9 cellular contexts compared by ENCODE assay signal in the genomic region with DNA sequence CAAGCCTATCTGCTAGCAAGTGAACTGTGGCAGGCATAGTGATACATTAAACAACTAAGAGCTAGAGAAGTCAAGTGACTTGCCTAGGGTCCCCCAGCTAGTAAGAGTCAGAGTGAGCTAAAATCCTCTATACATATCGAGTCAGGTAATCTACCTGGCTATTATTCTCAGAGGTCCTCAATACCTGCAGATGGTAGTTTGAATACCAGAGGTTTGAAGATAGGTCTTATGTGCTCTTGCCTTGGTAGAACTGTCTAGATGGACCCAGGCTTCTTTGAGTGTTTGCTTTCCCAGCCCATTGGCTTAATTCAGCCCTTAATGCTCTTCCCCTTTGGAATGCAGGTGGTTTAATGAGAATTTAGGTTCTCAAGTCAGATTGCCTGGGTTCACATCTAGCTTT. TPM values are rescaled to one million over a fixed set of nuclear protein-coding genes. Genes with fewer than 3 reads are reported as not detected.
DNase-seq lines count a peak whose midpoint lies in the region; ATAC-seq, FAIRE-seq and TF ChIP-seq lines count a peak whose summit lies in the region.
"Had no signal": no experiment of that assay in that cellular context is flagged by ENCODE, and none has a peak within 500 bp of the region (broad histone marks: within the 10 kb centered on the region; RNA-seq: fewer than 3 reads in every experiment).

No MANE protein-coding gene starts in this region.

- H3K4me1 ChIP-seq in CD8-positive, alpha-beta T cell (ENCODE audit: insufficient read depth, low read length): peaks cover 14% of the 10 kb centered on the region
- peaks cover 30% of the 10 kb centered on the region for H3K4me1 ChIP-seq in Karpas-422 (ENCODE audit: low read length)
- H3K4me1 ChIP-seq in K562 (replicated peaks in 1 of 2; ENCODE audit: control insufficient read depth in 2 of 2, insufficient read depth in 2 of 2, low read length in 2 of 2): peaks cover 13% of the 10 kb centered on the region in 2 experiments; a peak in 3 of 5 replicates

- no TSS peak for BruUV-seq in K562 (replicated peaks; lab: Mats Ljungman, UMichigan)

- intact Hi-C loops in CD8-positive, alpha-beta T cell (cut with DNase I, micrococcal nuclease): loop anchor here (1.0 to 5.0 kb wide), 12 partner anchors 52 to 1229 kb away; a partner anchor contains a TSS
- intact Hi-C loops in K562 (cut with micrococcal nuclease): loop anchor here (1.0 kb wide), 1 partner anchor 411 kb away; a partner anchor contains a TSS
- intact Hi-C loops in natural killer cell (cut with micrococcal nuclease): loop anchor here (5.0 kb wide), 2 partner anchors 74 to 199 kb away; a partner anchor contains a TSS

- TF ChIP-seq EP300 in K562 (IDR thresholded peaks at IDR 0.05; ENCODE audit: low read length): no peak

- in situ Hi-C loops in K562 (cut with MboI): no loop called here

- no peak for TF ChIP-seq RAD21 in K562 (CRISPR knock-in tag; conservative IDR thresholded peaks at IDR 0.05 in 1 of 2, IDR thresholded peaks at IDR 0.05 in 1 of 2)

- H3K9ac ChIP-seq in Karpas-422 (ENCODE audit: low read length) (peak overlapping the region; percentile 92), K562 (ENCODE audit: insufficient read depth in 1 of 2, low read depth in 2 of 2, low read length in 2 of 2) (peak overlapping the region in 1 of 2 experiments; percentile 94; a peak in 1 of 4 replicates)

- no peak for FAIRE-seq in K562 (lab: Jason Lieb, UNC)

- H3K4me3 ChIP-seq in CD8-positive, alpha-beta T cell (ENCODE audit: low read depth, low read length): no peak overlapping the region
- H3K4me3 ChIP-seq in Karpas-422 (ENCODE audit: low read length) (peak overlapping the region; percentile 91; the same call in 1 of the 2 replicates), K562 (peak overlapping the region; percentile 72; the same call in 1 of the 2 replicates)

- CTCF ChIA-PET in CD8-positive, alpha-beta T cell (lab: Charles Lee): interaction anchor here (0.9 to 1.2 kb wide), 2 partner anchors 76 to 80 kb away, joined by 3 to 5 read pairs; no protein-coding TSS in a partner anchor
- CTCF ChIA-PET in K562 (lab: Yijun Ruan, JAX; ENCODE audit: low intra/inter-chr PET ratio): no interaction called here

- H3K4me1 Mint-ChIP-seq in CD8-positive, alpha-beta T cell (ENCODE audit: low read depth): peaks cover 27% of the 10 kb centered on the region
- H3K4me1 Mint-ChIP-seq in natural killer cell: peaks cover 9 to 15% of the 10 kb centered on the region in 2 donors

- POLR2A ChIA-PET in CD8-positive, alpha-beta T cell (lab: Charles Lee): interaction anchor here (0.8 kb wide), 1 partner anchor 39 kb away, joined by 4 read pairs; no protein-coding TSS in a partner anchor
- POLR2A ChIA-PET in K562 (lab: Yijun Ruan, JAX): interaction anchor here (2.3 kb wide), 1 partner anchor 9 kb away, joined by 20 read pairs; no protein-coding TSS in a partner anchor

- no peaks in the 10 kb centered on the region for H3K9me3 Mint-ChIP-seq in CD8-positive, alpha-beta T cell
- H3K9me3 Mint-ChIP-seq in natural killer cell: no peaks in the 10 kb centered on the region

- 90% methylated on average over 1 of the region's 1 CpG for WGBS in K562 (ENCODE audit: insufficient coverage, low coverage, missing lambda C conversion rate)

- H3K9me1 ChIP-seq in K562 (ENCODE audit: control insufficient read depth, insufficient read depth, low read length): no peaks in the 10 kb centered on the region

- H3K27me3 Mint-ChIP-seq in CD8-positive, alpha-beta T cell (ENCODE audit: low read depth): no peaks in the 10 kb centered on the region
- no peaks in the 10 kb centered on the region for H3K27me3 Mint-ChIP-seq in natural killer cell (ENCODE audit: low read depth in 2 of 2)

- no peaks in the 10 kb centered on the region for H3K9me3 ChIP-seq in CD8-positive, alpha-beta T cell (ENCODE audit: low read length)
- H3K9me3 ChIP-seq in Karpas-422 (ENCODE audit: low read length): no peaks in the 10 kb centered on the region
- H3K9me3 ChIP-seq in K562 (replicated peaks; ENCODE audit: control insufficient read depth, insufficient read depth, low read depth, low read length): no peaks in the 10 kb centered on the region

- H3K27ac Mint-ChIP-seq in CD8-positive, alpha-beta T cell: peak overlapping the region; percentile 89
- H3K27ac Mint-ChIP-seq in natural killer cell: peak overlapping the region; percentile 77 to 92

- H2AFZ ChIP-seq in Karpas-422 (ENCODE audit: low read length): no peak overlapping the region
- H2AFZ ChIP-seq in K562 (ENCODE audit: low read depth, low read length): no peak overlapping the region

- H3K4me3 Mint-ChIP-seq in CD8-positive, alpha-beta T cell: peak overlapping the region; percentile 89
- peak overlapping the region; percentile 92 for H3K4me3 Mint-ChIP-seq in natural killer cell

- peaks cover 9% of the 10 kb centered on the region for H3K36me3 ChIP-seq in CD8-positive, alpha-beta T cell (ENCODE audit: insufficient read depth, low read length)
- peaks cover 2% of the 10 kb centered on the region; the same call in 1 of the 2 replicates for H3K36me3 ChIP-seq in Karpas-422 (ENCODE audit: insufficient read depth, low read length)
- peaks cover 41% of the 10 kb centered on the region for H3K36me3 ChIP-seq in K562 (ENCODE audit: control insufficient read depth, insufficient read depth, low read length)

- H3K36me3 Mint-ChIP-seq in CD8-positive, alpha-beta T cell: peaks cover 19% of the 10 kb centered on the region
- no peaks in the 10 kb centered on the region for H3K36me3 Mint-ChIP-seq in natural killer cell

- no peak for ATAC-seq in CD8-positive, alpha-beta T cell
- ATAC-seq in K562 (no peak), natural killer cell (no peak), GM18502 (IDR thresholded peaks at IDR 0.05; ENCODE audit: poor library complexity, unreplicated experiment) (no peak)

- no peak overlapping the region for H3K27ac ChIP-seq in CD8-positive, alpha-beta T cell (ENCODE audit: low read depth, low read length)
- H3K27ac ChIP-seq in Karpas-422 (ENCODE audit: low read length) (no peak overlapping the region), K562 (ENCODE audit: extremely low read depth, low read depth, low read length) (peak overlapping the region; percentile 93; the same call in 1 of the 3 replicates)

- TF ChIP-seq CTCF in CD8-positive, alpha-beta T cell (IDR thresholded peaks at IDR 0.05): no peak
- TF ChIP-seq CTCF in K562 (IDR thresholded peaks at IDR 0.05 in 2 of 3, conservative IDR thresholded peaks at IDR 0.05 in 1 of 3; ENCODE audit: insufficient read depth in 2 of 3, low read depth in 1 of 3, low read length in 3 of 3): no peak
- TF ChIP-seq CTCF in natural killer cell (IDR thresholded peaks at IDR 0.05): no peak

- H3K27me3 ChIP-seq in CD8-positive, alpha-beta T cell (ENCODE audit: insufficient read depth, low read length): no peaks in the 10 kb centered on the region
- H3K27me3 ChIP-seq in Karpas-422 (ENCODE audit: low read length) (no peaks in the 10 kb centered on the region), K562 (ENCODE audit: control insufficient read depth in 2 of 2, insufficient read depth in 2 of 2, low read length in 2 of 2) (no peaks in the 10 kb centered on the region)

- H3K4me2 ChIP-seq in Karpas-422 (ENCODE audit: low read depth, low read length, poor library complexity, severe bottlenecking): peak overlapping the region; percentile 90
- peak overlapping the region; percentile 93 for H3K4me2 ChIP-seq in K562 (ENCODE audit: insufficient read depth, low read length)

- TF ChIP-seq POLR2A in K562 (conservative IDR thresholded peaks at IDR 0.05): no peak

- H4K20me1 ChIP-seq in Karpas-422 (ENCODE audit: insufficient read depth, low read depth, low read length) (no peaks in the 10 kb centered on the region), K562 (replicated peaks; ENCODE audit: control insufficient read depth, insufficient read depth, low read length) (no peaks in the 10 kb centered on the region; the same call in 1 of the 2 replicates)

- H3K9me2 ChIP-seq in Karpas-422 (replicated peaks; ENCODE audit: insufficient read depth, low read length): no peaks in the 10 kb centered on the region

- peaks cover 17% of the 10 kb centered on the region for H3K79me2 ChIP-seq in Karpas-422 (ENCODE audit: low read length)
- H3K79me2 ChIP-seq in K562 (ENCODE audit: control insufficient read depth, insufficient read depth, low read length): peaks cover 12% of the 10 kb centered on the region

- DNase-seq in CD8-positive, alpha-beta T cell: no peak
- DNase-seq in Karpas-422: no peak
- no peak for DNase-seq in K562 (ENCODE audit: extremely low read depth in 1 of 4, low spot score in 3 of 4)
- no peak for DNase-seq in natural killer cell
- no peak for DNase-seq in NCI-H2227 treated with DMSO at 0.1 percent for 48 hours (lab: John Stamatoyannopoulos, UW)
- DNase-seq in A172 (ENCODE audit: low spot score): no peak
- DNase-seq in germinal center (ENCODE audit: low spot score): no peak

RNA-seq across cellular contexts. Expression of a gene that starts 1.1 kb away (rescaled TPM):
- 100 to 1,000 TPM; 149 TPM for total RNA-seq in CD8-positive, alpha-beta T cell
- 242 and 305 TPM in 2 replicates for total RNA-seq in Karpas-422 (2014; rRNA removed; shearing (Covaris generic); ENCODE audit: low replicate concordance)
- 211 and 424 TPM in 2 replicates for total RNA-seq in K562 (2011; cell fraction: chromatin; rRNA removed; ENCODE audit: low replicate concordance)
- 454 and 514 TPM in 2 replicates for total RNA-seq in K562 (2011; cell fraction: nucleolus; rRNA removed)
- total RNA-seq in K562 (2011; cell fraction: nucleoplasm; rRNA removed): 377 and 412 TPM in 2 replicates
- total RNA-seq in K562 (2014; rRNA removed): 121 and 137 TPM in 2 replicates
- 117 and 147 TPM in 2 replicates for total RNA-seq in K562 (2014; rRNA removed; fragmentation: Illumina TruSeq; extraction: Trizol)
- total RNA-seq in K562 (2015; rRNA removed; fragmentation: Illumina TruSeq; extraction: Trizol): 155 and 160 TPM in 2 replicates
- total RNA-seq in K562 (2021): 176 and 184 TPM in 2 replicates
- polyA plus RNA-seq in K562 (2011; rRNA removed): 261 and 327 TPM in 2 replicates
- 343 and 366 TPM in 2 replicates for polyA plus RNA-seq in K562 (2011; cell fraction: cytosol; rRNA removed)
- polyA plus RNA-seq in K562 (2011; cell fraction: nucleus; rRNA removed): 397 and 401 TPM in 2 replicates
- 276 and 358 TPM in 2 replicates for polyA plus RNA-seq in K562 (2012)
- 201 and 212 TPM in 2 replicates for polyA plus RNA-seq in K562 (2014; fragmentation: Illumina TruSeq; extraction: Trizol)
- 100 to 1,000 TPM; 243 to 278 TPM for polyA plus RNA-seq in K562 (2014; fragmentation: Nextera tagmentation; extraction: Ambion mirVana)
- 153 TPM in 2 replicates for polyA plus RNA-seq in K562 (2014; rRNA removed)
- 239 and 263 TPM in 2 replicates for polyA minus RNA-seq in K562 (2011; rRNA and poly(A)+ RNA removed)
- polyA minus RNA-seq in K562 (2011; cell fraction: cytosol; rRNA and poly(A)+ RNA removed): 86.8 and 91.6 TPM in 2 replicates
- 43.9 and 62.1 TPM in 2 replicates for polyA minus RNA-seq in K562 (2011; cell fraction: nucleus; rRNA and poly(A)+ RNA removed)
- total RNA-seq in natural killer cell: 100 to 1,000 TPM; 128 to 130 (median 129) TPM
- total RNA-seq in A172 (2014; rRNA removed; shearing (Covaris generic)): 258 TPM in 2 replicates

RNA-seq across cellular contexts. Expression of a gene that starts 13.5 kb away (rescaled TPM):
- total RNA-seq in CD8-positive, alpha-beta T cell: not detected
- total RNA-seq in Karpas-422 (2014; rRNA removed; shearing (Covaris generic); ENCODE audit: low replicate concordance): not detected in 2 replicates
- total RNA-seq in K562 (2011; cell fraction: chromatin; rRNA removed; ENCODE audit: low replicate concordance): not detected in 2 replicates
- not detected in 2 replicates for total RNA-seq in K562 (2011; cell fraction: nucleolus; rRNA removed)
- total RNA-seq in K562 (2011; cell fraction: nucleoplasm; rRNA removed): not detected in 2 replicates
- total RNA-seq in K562 (2014; rRNA removed) (not detected in 2 replicates), K562 (2014; rRNA removed; fragmentation: Illumina TruSeq; extraction: Trizol) (not detected in 2 replicates), K562 (2015; rRNA removed; fragmentation: Illumina TruSeq; extraction: Trizol) (not detected in 2 replicates), K562 (2021) (not detected in 2 replicates), natural killer cell (not detected)
- polyA plus RNA-seq in K562 (2011; rRNA removed) (not detected in 2 replicates), K562 (2014; fragmentation: Illumina TruSeq; extraction: Trizol) (not detected in 2 replicates), K562 (2014; fragmentation: Nextera tagmentation; extraction: Ambion mirVana) (not detected), K562 (2014; rRNA removed) (not detected in 2 replicates)
- not detected in 2 replicates for polyA plus RNA-seq in K562 (2011; cell fraction: cytosol; rRNA removed)
- not detected in 2 replicates for polyA plus RNA-seq in K562 (2011; cell fraction: nucleus; rRNA removed)
- polyA plus RNA-seq in K562 (2012): not detected in 2 replicates
- polyA minus RNA-seq in K562 (2011; rRNA and poly(A)+ RNA removed): not detected in 2 replicates
- not detected in 2 replicates for polyA minus RNA-seq in K562 (2011; cell fraction: cytosol; rRNA and poly(A)+ RNA removed)
- not detected in 2 replicates for polyA minus RNA-seq in K562 (2011; cell fraction: nucleus; rRNA and poly(A)+ RNA removed)
- total RNA-seq in A172 (2014; rRNA removed; shearing (Covaris generic)): not detected in 2 replicates
- total RNA-seq: Daoy had no signal
